Comparison of ENCODE assay signal across 25 cellular contexts in the genomic region with DNA sequence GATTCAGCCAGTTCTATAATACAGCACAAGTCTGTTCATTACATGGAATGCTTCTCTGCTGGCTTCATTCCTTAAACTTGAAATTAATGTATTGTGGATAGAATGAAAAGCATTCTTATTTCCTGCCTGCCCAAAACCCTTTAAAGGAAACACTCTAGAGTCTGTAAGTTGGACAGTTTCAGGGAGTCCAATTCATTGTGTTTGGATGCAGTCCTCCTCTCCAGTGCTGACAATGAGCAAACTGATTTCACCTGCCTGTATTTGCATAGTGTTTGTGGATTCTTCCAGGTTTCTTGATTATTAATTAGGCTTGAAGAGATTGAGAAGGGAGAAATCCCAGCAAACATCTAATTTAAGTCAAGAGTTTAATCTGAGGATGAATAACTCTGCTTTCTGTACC.
A peak's percentile ranks its signal among the peaks of the same experiment; 100 is the strongest.
DNase-seq lines count a peak whose midpoint lies in the region; ATAC-seq and TF ChIP-seq lines count a peak whose summit lies in the region.
"Had no signal": no experiment of that assay in that cellular context is flagged by ENCODE, and none has a peak within 500 bp of the region (broad histone marks: within the 10 kb centered on the region; RNA-seq: fewer than 3 reads in every experiment).

No MANE protein-coding gene starts in this region.

- H2AFZ ChIP-seq in SK-N-SH (ENCODE audit: low read depth) = no peak overlapping the region
- H2AFZ ChIP-seq: PC-9 had no signal

- H3K36me3 Mint-ChIP-seq in activated naive CD4-positive, alpha-beta T cell treated with anti-CD3 and anti-CD28 coated beads, Interleukin-2, amount 10 ng/mL, durations not matched to agents 7 days and 5 days = peaks cover 1% of the 10 kb centered on the region
- peaks cover 15% of the 10 kb centered on the region for H3K36me3 Mint-ChIP-seq in endodermal cell (ENCODE audit: low read depth)

- no peaks in the 10 kb centered on the region for H4K20me1 ChIP-seq in SK-N-SH (ENCODE audit: insufficient read depth)
- H4K20me1 ChIP-seq: BLaER1 treated with 17β-estradiol and CSF1 and Interleukin-3, amounts not matched to agents 10 nM and 100 nM had no signal

- H3K36me3 ChIP-seq in SK-N-SH (replicated peaks in 1 of 2; ENCODE audit: control insufficient read depth in 1 of 2, insufficient read depth in 2 of 2, low read length in 1 of 2) (no peaks in the 10 kb centered on the region), endodermal cell (ENCODE audit: control insufficient read depth, insufficient read depth, low read length) (no peaks in the 10 kb centered on the region), right atrium auricular region (no peaks in the 10 kb centered on the region)
- H3K36me3 ChIP-seq: BLaER1 treated with 17β-estradiol and CSF1 and Interleukin-3, amounts not matched to agents 10 nM and 100 nM; SJCRH30 had no signal

- peak overlapping the region; percentile 1 for H3K27ac Mint-ChIP-seq in activated naive CD4-positive, alpha-beta T cell treated with anti-CD3 and anti-CD28 coated beads, Interleukin-2, amount 10 ng/mL, durations not matched to agents 7 days and 5 days
- peak overlapping the region; percentile 6 for H3K27ac Mint-ChIP-seq in endodermal cell
- H3K27ac Mint-ChIP-seq: CD4-positive, alpha-beta T cell had no signal

- H3K27ac ChIP-seq in SK-N-SH (ENCODE audit: low read depth in 2 of 2, low read length in 1 of 2) = no peak overlapping the region
- H3K27ac ChIP-seq in endodermal cell (ENCODE audit: low read depth, low read length) = no peak overlapping the region
- no peak overlapping the region for H3K27ac ChIP-seq in right atrium auricular region
- H3K27ac ChIP-seq: BLaER1 treated with 17β-estradiol and CSF1 and Interleukin-3, amounts not matched to agents 10 nM and 100 nM; PC-9; SJCRH30 had no signal

- no peak overlapping the region for H3K4me3 Mint-ChIP-seq in activated naive CD4-positive, alpha-beta T cell treated with anti-CD3 and anti-CD28 coated beads, Interleukin-2, amount 10 ng/mL, durations not matched to agents 7 days and 5 days
- H3K4me3 Mint-ChIP-seq in endodermal cell = no peak overlapping the region
- H3K4me3 Mint-ChIP-seq: CD4-positive, alpha-beta T cell had no signal

- peaks cover 10% of the 10 kb centered on the region for H3K4me1 Mint-ChIP-seq in activated naive CD4-positive, alpha-beta T cell treated with anti-CD3 and anti-CD28 coated beads, Interleukin-2, amount 10 ng/mL, durations not matched to agents 7 days and 5 days
- peaks cover 45% of the 10 kb centered on the region for H3K4me1 Mint-ChIP-seq in endodermal cell

- CTCF ChIA-PET in activated naive CD4-positive, alpha-beta T cell treated with anti-CD3 and anti-CD28 coated beads, Interleukin-2, amount 10 ng/mL, durations not matched to agents 7 days and 5 days (lab: Charles Lee) = no interaction called here
- CTCF ChIA-PET in SK-N-SH (lab: Yijun Ruan, JAX) = no interaction called here

- peaks cover 4% of the 10 kb centered on the region for H3K9me3 Mint-ChIP-seq in activated naive CD4-positive, alpha-beta T cell treated with anti-CD3 and anti-CD28 coated beads, Interleukin-2, amount 10 ng/mL, durations not matched to agents 7 days and 5 days
- H3K9me3 Mint-ChIP-seq in endodermal cell = peaks cover 8% of the 10 kb centered on the region

- H3K9ac ChIP-seq in SK-N-SH (no peak overlapping the region), endodermal cell (ENCODE audit: extremely low read depth, low read length, poor library complexity, severe bottlenecking) (no peak overlapping the region)
- H3K9ac ChIP-seq: BLaER1 treated with 17β-estradiol and CSF1 and Interleukin-3, amounts not matched to agents 10 nM and 100 nM had no signal

- H3K27me3 ChIP-seq in SK-N-SH (ENCODE audit: insufficient read depth) (no peaks in the 10 kb centered on the region), endodermal cell (ENCODE audit: control insufficient read depth, insufficient read depth, low read length, poor library complexity, severe bottlenecking) (no peaks in the 10 kb centered on the region), right atrium auricular region (no peaks in the 10 kb centered on the region)
- H3K27me3 ChIP-seq: BLaER1 treated with 17β-estradiol and CSF1 and Interleukin-3, amounts not matched to agents 10 nM and 100 nM; SJCRH30 had no signal

- H3K4me2 ChIP-seq in SK-N-SH = no peak overlapping the region
- H3K4me2 ChIP-seq: BLaER1 treated with 17β-estradiol and CSF1 and Interleukin-3, amounts not matched to agents 10 nM and 100 nM; PC-9 had no signal

- H3F3A ChIP-seq in SK-N-SH (replicated peaks; ENCODE audit: insufficient read depth) = peaks cover 8% of the 10 kb centered on the region

- DNase-seq in activated naive CD4-positive, alpha-beta T cell treated with anti-CD3 and anti-CD28 coated beads, Interleukin-2, amount 10 ng/mL, durations not matched to agents 7 days and 5 days = no peak
- no peak for DNase-seq in activated naive CD4-positive, alpha-beta T cell treated with Interleukin-2 at 50 U/mL for 16 hours
- no peak for DNase-seq in SK-N-SH
- no peak for DNase-seq in endodermal cell
- peak; percentile 16 for DNase-seq in renal cortical epithelial cell (ENCODE audit: low read depth)
- DNase-seq in NCI-H2171 (lab: John Stamatoyannopoulos, UW) = no peak
- DNase-seq in right atrium auricular region (ENCODE audit: low spot score) = no peak
- DNase-seq: AML-193; CD4-positive, alpha-beta T cell; DMS79; GF-D8; HCEC 1CT; Kasumi-1; NCI-H1092 treated with DMSO at 0.1 percent for 48 hours; NCI-H1436; NCI-H1930; NCI-H2107; NCI-H774; PC-9; SJCRH30; T-helper 1 cell had no signal

- ATAC-seq in HG03432 (IDR thresholded peaks at IDR 0.05; ENCODE audit: unreplicated experiment) = no peak
- ATAC-seq: K562, Right ventricle myocardium inferior had no signal

- H3K9me2 ChIP-seq in SK-N-SH = no peaks in the 10 kb centered on the region

- POLR2A ChIA-PET in SK-N-SH (lab: Yijun Ruan, JAX) = no interaction called here

- TF ChIP-seq CTCF in SK-N-SH (IDR thresholded peaks at IDR 0.05) (no peak), endodermal cell (conservative IDR thresholded peaks at IDR 0.05) (no peak), right atrium auricular region (IDR thresholded peaks at IDR 0.05) (no peak)

- TF ChIP-seq EP300 in SK-N-SH (IDR thresholded peaks at IDR 0.05; ENCODE audit: borderline replicate concordance in 1 of 2, low read depth in 1 of 2, low read length in 1 of 2) = no peak

- no peaks in the 10 kb centered on the region for H3K9me3 ChIP-seq in SK-N-SH
- no peaks in the 10 kb centered on the region for H3K9me3 ChIP-seq in endodermal cell (ENCODE audit: control insufficient read depth, low read length)
- no peaks in the 10 kb centered on the region for H3K9me3 ChIP-seq in right atrium auricular region
- H3K9me3 ChIP-seq: SJCRH30 had no signal

- no peak for TF ChIP-seq RAD21 in SK-N-SH (IDR thresholded peaks at IDR 0.05; ENCODE audit: low read length)

- H3K4me3 ChIP-seq in SK-N-SH (ENCODE audit: low read depth in 2 of 2, low read length in 1 of 2) (no peak overlapping the region), endodermal cell (ENCODE audit: low read length) (no peak overlapping the region), right atrium auricular region (no peak overlapping the region)
- H3K4me3 ChIP-seq: BLaER1 treated with 17β-estradiol and CSF1 and Interleukin-3, amounts not matched to agents 10 nM and 100 nM; K562; PC-9; SJCRH30 had no signal

- H3K27me3 Mint-ChIP-seq in activated naive CD4-positive, alpha-beta T cell treated with anti-CD3 and anti-CD28 coated beads, Interleukin-2, amount 10 ng/mL, durations not matched to agents 7 days and 5 days = no peaks in the 10 kb centered on the region
- no peaks in the 10 kb centered on the region for H3K27me3 Mint-ChIP-seq in endodermal cell (ENCODE audit: insufficient read depth)
- H3K27me3 Mint-ChIP-seq: CD4-positive, alpha-beta T cell had no signal

- H3K79me2 ChIP-seq in SK-N-SH (ENCODE audit: insufficient read depth) = 0 out of 2 replicates have a peak, but pooled peaks cover 9% of the 10 kb centered on the region

- H3K4me1 ChIP-seq in SK-N-SH (ENCODE audit: control insufficient read depth in 1 of 2, insufficient read depth in 2 of 2, low read depth in 1 of 2, low read length in 1 of 2) (peaks cover 8 to 9% of the 10 kb centered on the region in 2 experiments; a peak in 3 of 4 replicates), endodermal cell (ENCODE audit: control insufficient read depth, insufficient read depth, low read length) (peaks cover 5% of the 10 kb centered on the region), right atrium auricular region (peaks cover 0 to under 1% of the 10 kb centered on the region in 2 donors)
- H3K4me1 ChIP-seq: SJCRH30 had no signal

TF ChIP-seq in SK-N-SH, 30 proteins besides CTCF, POLR2A, EP300 and RAD21:
- no peak for TF ChIP-seq RXRA (IDR thresholded peaks at IDR 0.05; ENCODE audit: borderline replicate concordance, low read depth)
- TF ChIP-seq, protein P1, sequence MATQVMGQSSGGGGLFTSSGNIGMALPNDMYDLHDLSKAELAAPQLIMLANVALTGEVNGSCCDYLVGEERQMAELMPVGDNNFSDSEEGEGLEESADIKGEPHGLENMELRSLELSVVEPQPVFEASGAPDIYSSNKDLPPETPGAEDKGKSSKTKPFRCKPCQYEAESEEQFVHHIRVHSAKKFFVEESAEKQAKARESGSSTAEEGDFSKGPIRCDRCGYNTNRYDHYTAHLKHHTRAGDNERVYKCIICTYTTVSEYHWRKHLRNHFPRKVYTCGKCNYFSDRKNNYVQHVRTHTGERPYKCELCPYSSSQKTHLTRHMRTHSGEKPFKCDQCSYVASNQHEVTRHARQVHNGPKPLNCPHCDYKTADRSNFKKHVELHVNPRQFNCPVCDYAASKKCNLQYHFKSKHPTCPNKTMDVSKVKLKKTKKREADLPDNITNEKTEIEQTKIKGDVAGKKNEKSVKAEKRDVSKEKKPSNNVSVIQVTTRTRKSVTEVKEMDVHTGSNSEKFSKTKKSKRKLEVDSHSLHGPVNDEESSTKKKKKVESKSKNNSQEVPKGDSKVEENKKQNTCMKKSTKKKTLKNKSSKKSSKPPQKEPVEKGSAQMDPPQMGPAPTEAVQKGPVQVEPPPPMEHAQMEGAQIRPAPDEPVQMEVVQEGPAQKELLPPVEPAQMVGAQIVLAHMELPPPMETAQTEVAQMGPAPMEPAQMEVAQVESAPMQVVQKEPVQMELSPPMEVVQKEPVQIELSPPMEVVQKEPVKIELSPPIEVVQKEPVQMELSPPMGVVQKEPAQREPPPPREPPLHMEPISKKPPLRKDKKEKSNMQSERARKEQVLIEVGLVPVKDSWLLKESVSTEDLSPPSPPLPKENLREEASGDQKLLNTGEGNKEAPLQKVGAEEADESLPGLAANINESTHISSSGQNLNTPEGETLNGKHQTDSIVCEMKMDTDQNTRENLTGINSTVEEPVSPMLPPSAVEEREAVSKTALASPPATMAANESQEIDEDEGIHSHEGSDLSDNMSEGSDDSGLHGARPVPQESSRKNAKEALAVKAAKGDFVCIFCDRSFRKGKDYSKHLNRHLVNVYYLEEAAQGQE (IDR thresholded peaks at IDR 0.05; ENCODE audit: low read depth, low read length) = 0 out of 2 replicates have a peak, but pooled peaks have one; percentile 17
- no peak for TF ChIP-seq EZH2phosphoT487 (IDR thresholded peaks at IDR 0.05; ENCODE audit: borderline replicate concordance, low read depth)
- TF ChIP-seq NRF1 (IDR thresholded peaks at IDR 0.05; ENCODE audit: low read depth, low read length) = no peak
